In the genomic region with DNA sequence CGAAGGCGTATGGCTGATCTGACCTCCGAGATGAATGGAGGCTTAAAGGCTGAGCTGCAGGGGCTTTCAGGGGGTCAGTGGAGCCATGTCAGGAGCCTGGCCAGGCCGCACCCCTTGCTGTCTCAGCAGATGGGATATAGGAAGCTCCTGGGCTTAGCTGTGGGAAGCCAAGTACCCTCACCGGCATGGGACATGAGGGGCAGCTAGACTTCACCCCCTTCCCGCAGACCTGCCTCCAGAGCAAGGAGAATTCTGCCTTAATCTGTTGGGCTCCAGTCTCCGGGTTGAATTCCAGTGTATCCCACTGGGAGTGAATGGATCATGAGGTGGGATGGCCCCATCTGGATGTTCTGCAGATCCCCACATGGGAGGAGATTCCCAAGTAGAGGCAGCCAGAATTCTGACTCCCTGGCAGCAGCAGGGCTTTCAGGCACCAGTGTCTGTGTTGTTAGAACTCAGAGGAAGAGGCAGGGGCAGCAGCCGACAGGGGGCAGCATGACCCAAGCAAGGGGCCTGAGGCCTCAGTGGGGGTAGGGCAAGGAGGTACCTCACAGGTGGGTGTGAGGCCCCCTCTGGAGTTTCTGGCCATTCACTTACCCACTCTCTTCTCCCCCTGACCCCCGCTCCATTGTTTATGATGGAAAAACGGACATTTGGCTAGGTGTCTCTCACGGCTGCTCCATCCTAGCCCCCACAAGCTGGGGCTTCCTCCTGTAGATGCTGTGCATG, we compare ENCODE assay signal across 2 cellular contexts.
A peak's percentile ranks its signal among the peaks of the same experiment; 100 is the strongest.
TF ChIP-seq lines count a peak whose summit lies in the region.

No MANE protein-coding gene starts in this region.

TF ChIP-seq in IMR-90, 13 proteins besides CTCF, POLR2A, EP300 and RAD21:
- TF ChIP-seq SMC3 (IDR thresholded peaks at IDR 0.05; ENCODE audit: low read depth, low read length) (peak; percentile 58), MXI1 (IDR thresholded peaks at IDR 0.05; ENCODE audit: borderline replicate concordance, low read depth, low read length) (no peak), FOS (IDR thresholded peaks at IDR 0.05; ENCODE audit: low read depth, low read length) (no peak)
- TF ChIP-seq, protein P1, sequence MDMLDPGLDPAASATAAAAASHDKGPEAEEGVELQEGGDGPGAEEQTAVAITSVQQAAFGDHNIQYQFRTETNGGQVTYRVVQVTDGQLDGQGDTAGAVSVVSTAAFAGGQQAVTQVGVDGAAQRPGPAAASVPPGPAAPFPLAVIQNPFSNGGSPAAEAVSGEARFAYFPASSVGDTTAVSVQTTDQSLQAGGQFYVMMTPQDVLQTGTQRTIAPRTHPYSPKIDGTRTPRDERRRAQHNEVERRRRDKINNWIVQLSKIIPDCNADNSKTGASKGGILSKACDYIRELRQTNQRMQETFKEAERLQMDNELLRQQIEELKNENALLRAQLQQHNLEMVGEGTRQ (IDR thresholded peaks at IDR 0.05; ENCODE audit: low read depth, low read length): no peak

TF ChIP-seq in WTC11, 78 proteins besides CTCF, POLR2A, EP300 and RAD21:
- TF ChIP-seq NFYB (CRISPR knock-in tag; conservative IDR thresholded peaks at IDR 0.05; ENCODE audit: low read depth) (no peak), GABPB1 (CRISPR knock-in tag; IDR thresholded peaks at IDR 0.05) (0 out of 2 replicates have a peak, but pooled peaks have one; percentile 36), RORB (CRISPR knock-in tag; IDR thresholded peaks at IDR 0.05) (no peak), ETV6 (CRISPR knock-in tag; IDR thresholded peaks at IDR 0.05) (no peak), ELF4 (CRISPR knock-in tag; IDR thresholded peaks at IDR 0.05; ENCODE audit: low read depth) (no peak), MXD4 (CRISPR knock-in tag; IDR thresholded peaks at IDR 0.05; ENCODE audit: borderline replicate concordance) (no peak), NR2C2 (CRISPR knock-in tag; IDR thresholded peaks at IDR 0.05) (no peak), ZNF263 (CRISPR knock-in tag; IDR thresholded peaks at IDR 0.05; ENCODE audit: low read depth) (no peak)
- TF ChIP-seq, protein P2, sequence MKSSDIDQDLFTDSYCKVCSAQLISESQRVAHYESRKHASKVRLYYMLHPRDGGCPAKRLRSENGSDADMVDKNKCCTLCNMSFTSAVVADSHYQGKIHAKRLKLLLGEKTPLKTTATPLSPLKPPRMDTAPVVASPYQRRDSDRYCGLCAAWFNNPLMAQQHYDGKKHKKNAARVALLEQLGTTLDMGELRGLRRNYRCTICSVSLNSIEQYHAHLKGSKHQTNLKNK (CRISPR knock-in tag; IDR thresholded peaks at IDR 0.05): no peak
- TF ChIP-seq, protein P3, sequence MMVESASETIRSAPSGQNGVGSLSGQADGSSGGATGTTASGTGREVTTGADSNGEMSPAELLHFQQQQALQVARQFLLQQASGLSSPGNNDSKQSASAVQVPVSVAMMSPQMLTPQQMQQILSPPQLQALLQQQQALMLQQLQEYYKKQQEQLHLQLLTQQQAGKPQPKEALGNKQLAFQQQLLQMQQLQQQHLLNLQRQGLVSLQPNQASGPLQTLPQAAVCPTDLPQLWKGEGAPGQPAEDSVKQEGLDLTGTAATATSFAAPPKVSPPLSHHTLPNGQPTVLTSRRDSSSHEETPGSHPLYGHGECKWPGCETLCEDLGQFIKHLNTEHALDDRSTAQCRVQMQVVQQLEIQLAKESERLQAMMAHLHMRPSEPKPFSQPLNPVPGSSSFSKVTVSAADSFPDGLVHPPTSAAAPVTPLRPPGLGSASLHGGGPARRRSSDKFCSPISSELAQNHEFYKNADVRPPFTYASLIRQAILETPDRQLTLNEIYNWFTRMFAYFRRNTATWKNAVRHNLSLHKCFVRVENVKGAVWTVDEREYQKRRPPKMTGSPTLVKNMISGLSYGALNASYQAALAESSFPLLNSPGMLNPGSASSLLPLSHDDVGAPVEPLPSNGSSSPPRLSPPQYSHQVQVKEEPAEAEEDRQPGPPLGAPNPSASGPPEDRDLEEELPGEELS (CRISPR knock-in tag; IDR thresholded peaks at IDR 0.05): no peak
- TF ChIP-seq, protein P4, sequence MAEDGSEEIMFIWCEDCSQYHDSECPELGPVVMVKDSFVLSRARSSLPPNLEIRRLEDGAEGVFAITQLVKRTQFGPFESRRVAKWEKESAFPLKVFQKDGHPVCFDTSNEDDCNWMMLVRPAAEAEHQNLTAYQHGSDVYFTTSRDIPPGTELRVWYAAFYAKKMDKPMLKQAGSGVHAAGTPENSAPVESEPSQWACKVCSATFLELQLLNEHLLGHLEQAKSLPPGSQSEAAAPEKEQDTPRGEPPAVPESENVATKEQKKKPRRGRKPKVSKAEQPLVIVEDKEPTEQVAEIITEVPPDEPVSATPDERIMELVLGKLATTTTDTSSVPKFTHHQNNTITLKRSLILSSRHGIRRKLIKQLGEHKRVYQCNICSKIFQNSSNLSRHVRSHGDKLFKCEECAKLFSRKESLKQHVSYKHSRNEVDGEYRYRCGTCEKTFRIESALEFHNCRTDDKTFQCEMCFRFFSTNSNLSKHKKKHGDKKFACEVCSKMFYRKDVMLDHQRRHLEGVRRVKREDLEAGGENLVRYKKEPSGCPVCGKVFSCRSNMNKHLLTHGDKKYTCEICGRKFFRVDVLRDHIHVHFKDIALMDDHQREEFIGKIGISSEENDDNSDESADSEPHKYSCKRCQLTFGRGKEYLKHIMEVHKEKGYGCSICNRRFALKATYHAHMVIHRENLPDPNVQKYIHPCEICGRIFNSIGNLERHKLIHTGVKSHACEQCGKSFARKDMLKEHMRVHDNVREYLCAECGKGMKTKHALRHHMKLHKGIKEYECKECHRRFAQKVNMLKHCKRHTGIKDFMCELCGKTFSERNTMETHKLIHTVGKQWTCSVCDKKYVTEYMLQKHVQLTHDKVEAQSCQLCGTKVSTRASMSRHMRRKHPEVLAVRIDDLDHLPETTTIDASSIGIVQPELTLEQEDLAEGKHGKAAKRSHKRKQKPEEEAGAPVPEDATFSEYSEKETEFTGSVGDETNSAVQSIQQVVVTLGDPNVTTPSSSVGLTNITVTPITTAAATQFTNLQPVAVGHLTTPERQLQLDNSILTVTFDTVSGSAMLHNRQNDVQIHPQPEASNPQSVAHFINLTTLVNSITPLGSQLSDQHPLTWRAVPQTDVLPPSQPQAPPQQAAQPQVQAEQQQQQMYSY (CRISPR knock-in tag; IDR thresholded peaks at IDR 0.05): no peak
- TF ChIP-seq, protein P5, sequence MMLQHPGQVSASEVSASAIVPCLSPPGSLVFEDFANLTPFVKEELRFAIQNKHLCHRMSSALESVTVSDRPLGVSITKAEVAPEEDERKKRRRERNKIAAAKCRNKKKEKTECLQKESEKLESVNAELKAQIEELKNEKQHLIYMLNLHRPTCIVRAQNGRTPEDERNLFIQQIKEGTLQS (CRISPR knock-in tag; conservative IDR thresholded peaks at IDR 0.05): no peak
- TF ChIP-seq, protein P6, sequence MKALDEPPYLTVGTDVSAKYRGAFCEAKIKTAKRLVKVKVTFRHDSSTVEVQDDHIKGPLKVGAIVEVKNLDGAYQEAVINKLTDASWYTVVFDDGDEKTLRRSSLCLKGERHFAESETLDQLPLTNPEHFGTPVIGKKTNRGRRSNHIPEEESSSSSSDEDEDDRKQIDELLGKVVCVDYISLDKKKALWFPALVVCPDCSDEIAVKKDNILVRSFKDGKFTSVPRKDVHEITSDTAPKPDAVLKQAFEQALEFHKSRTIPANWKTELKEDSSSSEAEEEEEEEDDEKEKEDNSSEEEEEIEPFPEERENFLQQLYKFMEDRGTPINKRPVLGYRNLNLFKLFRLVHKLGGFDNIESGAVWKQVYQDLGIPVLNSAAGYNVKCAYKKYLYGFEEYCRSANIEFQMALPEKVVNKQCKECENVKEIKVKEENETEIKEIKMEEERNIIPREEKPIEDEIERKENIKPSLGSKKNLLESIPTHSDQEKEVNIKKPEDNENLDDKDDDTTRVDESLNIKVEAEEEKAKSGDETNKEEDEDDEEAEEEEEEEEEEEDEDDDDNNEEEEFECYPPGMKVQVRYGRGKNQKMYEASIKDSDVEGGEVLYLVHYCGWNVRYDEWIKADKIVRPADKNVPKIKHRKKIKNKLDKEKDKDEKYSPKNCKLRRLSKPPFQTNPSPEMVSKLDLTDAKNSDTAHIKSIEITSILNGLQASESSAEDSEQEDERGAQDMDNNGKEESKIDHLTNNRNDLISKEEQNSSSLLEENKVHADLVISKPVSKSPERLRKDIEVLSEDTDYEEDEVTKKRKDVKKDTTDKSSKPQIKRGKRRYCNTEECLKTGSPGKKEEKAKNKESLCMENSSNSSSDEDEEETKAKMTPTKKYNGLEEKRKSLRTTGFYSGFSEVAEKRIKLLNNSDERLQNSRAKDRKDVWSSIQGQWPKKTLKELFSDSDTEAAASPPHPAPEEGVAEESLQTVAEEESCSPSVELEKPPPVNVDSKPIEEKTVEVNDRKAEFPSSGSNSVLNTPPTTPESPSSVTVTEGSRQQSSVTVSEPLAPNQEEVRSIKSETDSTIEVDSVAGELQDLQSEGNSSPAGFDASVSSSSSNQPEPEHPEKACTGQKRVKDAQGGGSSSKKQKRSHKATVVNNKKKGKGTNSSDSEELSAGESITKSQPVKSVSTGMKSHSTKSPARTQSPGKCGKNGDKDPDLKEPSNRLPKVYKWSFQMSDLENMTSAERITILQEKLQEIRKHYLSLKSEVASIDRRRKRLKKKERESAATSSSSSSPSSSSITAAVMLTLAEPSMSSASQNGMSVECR (CRISPR knock-in tag; IDR thresholded peaks at IDR 0.05; ENCODE audit: borderline replicate concordance): no peak
- TF ChIP-seq, protein P7, sequence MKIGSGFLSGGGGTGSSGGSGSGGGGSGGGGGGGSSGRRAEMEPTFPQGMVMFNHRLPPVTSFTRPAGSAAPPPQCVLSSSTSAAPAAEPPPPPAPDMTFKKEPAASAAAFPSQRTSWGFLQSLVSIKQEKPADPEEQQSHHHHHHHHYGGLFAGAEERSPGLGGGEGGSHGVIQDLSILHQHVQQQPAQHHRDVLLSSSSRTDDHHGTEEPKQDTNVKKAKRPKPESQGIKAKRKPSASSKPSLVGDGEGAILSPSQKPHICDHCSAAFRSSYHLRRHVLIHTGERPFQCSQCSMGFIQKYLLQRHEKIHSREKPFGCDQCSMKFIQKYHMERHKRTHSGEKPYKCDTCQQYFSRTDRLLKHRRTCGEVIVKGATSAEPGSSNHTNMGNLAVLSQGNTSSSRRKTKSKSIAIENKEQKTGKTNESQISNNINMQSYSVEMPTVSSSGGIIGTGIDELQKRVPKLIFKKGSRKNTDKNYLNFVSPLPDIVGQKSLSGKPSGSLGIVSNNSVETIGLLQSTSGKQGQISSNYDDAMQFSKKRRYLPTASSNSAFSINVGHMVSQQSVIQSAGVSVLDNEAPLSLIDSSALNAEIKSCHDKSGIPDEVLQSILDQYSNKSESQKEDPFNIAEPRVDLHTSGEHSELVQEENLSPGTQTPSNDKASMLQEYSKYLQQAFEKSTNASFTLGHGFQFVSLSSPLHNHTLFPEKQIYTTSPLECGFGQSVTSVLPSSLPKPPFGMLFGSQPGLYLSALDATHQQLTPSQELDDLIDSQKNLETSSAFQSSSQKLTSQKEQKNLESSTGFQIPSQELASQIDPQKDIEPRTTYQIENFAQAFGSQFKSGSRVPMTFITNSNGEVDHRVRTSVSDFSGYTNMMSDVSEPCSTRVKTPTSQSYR (CRISPR knock-in tag; IDR thresholded peaks at IDR 0.05): 0 out of 2 replicates have a peak, but pooled peaks have one; percentile 45
- TF ChIP-seq, protein P1 (CRISPR knock-in tag; IDR thresholded peaks at IDR 0.05): no peak
- TF ChIP-seq, protein P8, sequence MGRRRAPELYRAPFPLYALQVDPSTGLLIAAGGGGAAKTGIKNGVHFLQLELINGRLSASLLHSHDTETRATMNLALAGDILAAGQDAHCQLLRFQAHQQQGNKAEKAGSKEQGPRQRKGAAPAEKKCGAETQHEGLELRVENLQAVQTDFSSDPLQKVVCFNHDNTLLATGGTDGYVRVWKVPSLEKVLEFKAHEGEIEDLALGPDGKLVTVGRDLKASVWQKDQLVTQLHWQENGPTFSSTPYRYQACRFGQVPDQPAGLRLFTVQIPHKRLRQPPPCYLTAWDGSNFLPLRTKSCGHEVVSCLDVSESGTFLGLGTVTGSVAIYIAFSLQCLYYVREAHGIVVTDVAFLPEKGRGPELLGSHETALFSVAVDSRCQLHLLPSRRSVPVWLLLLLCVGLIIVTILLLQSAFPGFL (CRISPR knock-in tag; IDR thresholded peaks at IDR 0.05; ENCODE audit: borderline replicate concordance): no peak
- TF ChIP-seq, protein P9, sequence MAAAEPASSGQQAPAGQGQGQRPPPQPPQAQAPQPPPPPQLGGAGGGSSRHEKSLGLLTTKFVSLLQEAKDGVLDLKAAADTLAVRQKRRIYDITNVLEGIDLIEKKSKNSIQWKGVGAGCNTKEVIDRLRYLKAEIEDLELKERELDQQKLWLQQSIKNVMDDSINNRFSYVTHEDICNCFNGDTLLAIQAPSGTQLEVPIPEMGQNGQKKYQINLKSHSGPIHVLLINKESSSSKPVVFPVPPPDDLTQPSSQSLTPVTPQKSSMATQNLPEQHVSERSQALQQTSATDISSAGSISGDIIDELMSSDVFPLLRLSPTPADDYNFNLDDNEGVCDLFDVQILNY (CRISPR knock-in tag; IDR thresholded peaks at IDR 0.05): no peak
